Comparison of ENCODE assay signal across 12 cellular contexts in genomic region chr15:75109021-75109690, GRCh38.
DNase-seq lines count a peak whose midpoint lies in the region; ATAC-seq, FAIRE-seq and TF ChIP-seq lines count a peak whose summit lies in the region.
"Had no signal": no experiment of that assay in that cellular context is flagged by ENCODE, and none has a peak within 500 bp of the region (broad histone marks: within the 10 kb centered on the region; RNA-seq: fewer than 3 reads in every experiment).

No MANE protein-coding gene starts in this region.

- H3K9me3 ChIP-seq in CD4-positive, alpha-beta memory T cell (ENCODE audit: control insufficient read depth in 1 of 2, low read length in 2 of 2), result no peaks in the 10 kb centered on the region
- H3K9me3 ChIP-seq in small intestine (ENCODE audit: control insufficient read depth, low read depth), result no peaks in the 10 kb centered on the region

- H3K36me3 Mint-ChIP-seq in CD4-positive, alpha-beta memory T cell, result peaks cover 1 to 2% of the 10 kb centered on the region in 2 donors
- peaks cover 1% of the 10 kb centered on the region for H3K36me3 Mint-ChIP-seq in activated naive CD8-positive, alpha-beta T cell
- H3K36me3 Mint-ChIP-seq in natural killer cell treated with Interleukin-12 subunit alpha and Interleukin-12 subunit beta and Interleukin-15 and Interleukin-18, amount 100 ng/mL, for 72 hours, result peaks cover 4% of the 10 kb centered on the region

- peaks cover 13 to 46% (median 32%) of the 10 kb centered on the region in 4 donors for H3K4me1 Mint-ChIP-seq in CD4-positive, alpha-beta memory T cell
- peaks cover 36% of the 10 kb centered on the region for H3K4me1 Mint-ChIP-seq in activated naive CD8-positive, alpha-beta T cell (ENCODE audit: low read depth)
- peaks cover 46 to 48% of the 10 kb centered on the region in 2 donors for H3K4me1 Mint-ChIP-seq in natural killer cell treated with Interleukin-12 subunit alpha and Interleukin-12 subunit beta and Interleukin-15 and Interleukin-18, amount 100 ng/mL, for 72 hours (ENCODE audit: low read depth in 2 of 2)
- H3K4me1 Mint-ChIP-seq: WTC11 had no signal

- H3K4me3 Mint-ChIP-seq in CD4-positive, alpha-beta memory T cell, result peak overlapping the region in 4 of 8 donors; percentile 17 to 77 (median 51)
- H3K4me3 Mint-ChIP-seq in activated naive CD8-positive, alpha-beta T cell, result no peak overlapping the region
- H3K4me3 Mint-ChIP-seq in natural killer cell treated with Interleukin-12 subunit alpha and Interleukin-12 subunit beta and Interleukin-15 and Interleukin-18, amount 100 ng/mL, for 72 hours, result peak overlapping the region; percentile 76
- H3K4me3 Mint-ChIP-seq: CD4-positive, alpha-beta T cell; WTC11 had no signal

- no peaks in the 10 kb centered on the region for H4K20me1 ChIP-seq in KMS-11 (ENCODE audit: insufficient read depth)

- H3K9me3 Mint-ChIP-seq in CD4-positive, alpha-beta memory T cell, result peaks cover 0 to 15% (median 8%) of the 10 kb centered on the region in 8 donors
- H3K9me3 Mint-ChIP-seq in activated naive CD8-positive, alpha-beta T cell (ENCODE audit: low read depth), result peaks cover 8% of the 10 kb centered on the region
- H3K9me3 Mint-ChIP-seq in natural killer cell treated with Interleukin-12 subunit alpha and Interleukin-12 subunit beta and Interleukin-15 and Interleukin-18, amount 100 ng/mL, for 72 hours, result no peaks in the 10 kb centered on the region
- H3K9me3 Mint-ChIP-seq: CD4-positive, alpha-beta T cell had no signal

- 77 to 89% (median 85%) methylated on average over 15 to 16 of the region's 16 CpGs for WGBS in small intestine, 3 donors

- no peak for FAIRE-seq in small intestine (lab: Jason Lieb, UNC)

- H3K27me3 Mint-ChIP-seq in CD4-positive, alpha-beta memory T cell, result peaks cover 2% of the 10 kb centered on the region in 2 donors
- H3K27me3 Mint-ChIP-seq in activated naive CD8-positive, alpha-beta T cell, result no peaks in the 10 kb centered on the region
- H3K27me3 Mint-ChIP-seq in natural killer cell treated with Interleukin-12 subunit alpha and Interleukin-12 subunit beta and Interleukin-15 and Interleukin-18, amount 100 ng/mL, for 72 hours, result no peaks in the 10 kb centered on the region

- intact Hi-C loops in CD4-positive, alpha-beta memory T cell (cut with micrococcal nuclease), result no loop called here

- H3K4me2 ChIP-seq in KMS-11, result peak overlapping the region; percentile 72

- H3K79me2 ChIP-seq in KMS-11 (ENCODE audit: insufficient read depth, low read depth), result no peaks in the 10 kb centered on the region

- TF ChIP-seq CTCF in KMS-11 (conservative IDR thresholded peaks at IDR 0.05; ENCODE audit: low read depth, low read length), result no peak

- H3K9ac ChIP-seq in KMS-11, result no peak overlapping the region

- DNase-seq in CD4-positive, alpha-beta memory T cell, result no peak
- DNase-seq in natural killer cell treated with Interleukin-12 subunit alpha and Interleukin-12 subunit beta and Interleukin-15 and Interleukin-18, amount 100 ng/mL, for 72 hours (ENCODE audit: low spot score), result no peak
- DNase-seq in NCI-H345 (lab: John Stamatoyannopoulos, UW), result no peak
- no peak for DNase-seq in small intestine
- DNase-seq in AG08395 (ENCODE audit: low spot score), result no peak
- DNase-seq in stimulated activated CD4-positive, alpha-beta T cell treated with anti-CD3 and anti-CD28 coated beads, Interleukin-4, amount 100 ng/mL, for 4 hours, result no peak
- DNase-seq: effector CD8-positive, alpha-beta T cell; NCI-H2081 treated with DMSO at 0.1 percent for 48 hours had no signal

- no peak overlapping the region for H3K27ac ChIP-seq in CD4-positive, alpha-beta memory T cell (ENCODE audit: low read depth, low read length)
- H3K27ac ChIP-seq in KMS-11 (peak overlapping the region; percentile 43; the same call in 1 of the 2 replicates), small intestine (ENCODE audit: low read depth in 1 of 2, low read length in 1 of 2) (peak overlapping the region in 1 of 2 donors; percentile 3)

- H3K4me3 ChIP-seq in CD4-positive, alpha-beta memory T cell (ENCODE audit: low read length in 2 of 2), result no peak overlapping the region
- H3K4me3 ChIP-seq in KMS-11 (IDR thresholded peaks at IDR 0.05; ENCODE audit: insufficient read depth, low read depth, low read length) (no peak overlapping the region), small intestine (ENCODE audit: low read depth in 1 of 2, low read length in 2 of 2) (no peak overlapping the region)

- peak overlapping the region; percentile 45; the same call in 1 of the 2 replicates for H2AFZ ChIP-seq in KMS-11 (ENCODE audit: low read depth)

- POLR2A ChIA-PET in CD4-positive, alpha-beta memory T cell (lab: Charles Lee; ENCODE audit: partially characterized antibody), result no interaction called here

- H3K4me1 ChIP-seq in CD4-positive, alpha-beta memory T cell (ENCODE audit: insufficient read depth, low read length), result peaks cover 28% of the 10 kb centered on the region
- H3K4me1 ChIP-seq in KMS-11 (ENCODE audit: low read depth, poor library complexity, severe bottlenecking) (peaks cover 67% of the 10 kb centered on the region), small intestine (ENCODE audit: control insufficient read depth in 2 of 2, insufficient read depth in 1 of 2, low read depth in 1 of 2, low read length in 1 of 2) (no peaks in the 10 kb centered on the region)

- peak overlapping the region in 4 of 7 donors; percentile 29 to 88 (median 52) for H3K27ac Mint-ChIP-seq in CD4-positive, alpha-beta memory T cell
- H3K27ac Mint-ChIP-seq in activated naive CD8-positive, alpha-beta T cell, result peak overlapping the region; percentile 87
- peak overlapping the region; percentile 80 to 87 for H3K27ac Mint-ChIP-seq in natural killer cell treated with Interleukin-12 subunit alpha and Interleukin-12 subunit beta and Interleukin-15 and Interleukin-18, amount 100 ng/mL, for 72 hours
- H3K27ac Mint-ChIP-seq: WTC11 had no signal

- no peaks in the 10 kb centered on the region for H3K27me3 ChIP-seq in CD4-positive, alpha-beta memory T cell (ENCODE audit: insufficient read depth, low read length)
- H3K27me3 ChIP-seq in KMS-11 (ENCODE audit: insufficient read depth, low read depth) (no peaks in the 10 kb centered on the region), small intestine (ENCODE audit: control insufficient read depth in 2 of 2, insufficient read depth in 2 of 2, low read length in 2 of 2) (no peaks in the 10 kb centered on the region)

- CTCF ChIA-PET in CD4-positive, alpha-beta memory T cell (lab: Charles Lee; ENCODE audit: partially characterized antibody), result interaction anchor here (1.1 kb wide), 1 partner anchor 69 kb away, joined by 3 read pairs; no protein-coding TSS in a partner anchor

- no peaks in the 10 kb centered on the region for H3K36me3 ChIP-seq in CD4-positive, alpha-beta memory T cell (ENCODE audit: insufficient read depth, low read length)
- H3K36me3 ChIP-seq in KMS-11 (ENCODE audit: insufficient read depth) (no peaks in the 10 kb centered on the region), small intestine (ENCODE audit: control insufficient read depth in 2 of 2, insufficient read depth in 2 of 2, low read length in 2 of 2) (no peaks in the 10 kb centered on the region)

- no peak for ATAC-seq in natural killer cell treated with Interleukin-12 subunit alpha and Interleukin-12 subunit beta and Interleukin-15 and Interleukin-18, amount 100 ng/mL, for 72 hours
- ATAC-seq: WTC11 had no signal
